In the genomic region with DNA sequence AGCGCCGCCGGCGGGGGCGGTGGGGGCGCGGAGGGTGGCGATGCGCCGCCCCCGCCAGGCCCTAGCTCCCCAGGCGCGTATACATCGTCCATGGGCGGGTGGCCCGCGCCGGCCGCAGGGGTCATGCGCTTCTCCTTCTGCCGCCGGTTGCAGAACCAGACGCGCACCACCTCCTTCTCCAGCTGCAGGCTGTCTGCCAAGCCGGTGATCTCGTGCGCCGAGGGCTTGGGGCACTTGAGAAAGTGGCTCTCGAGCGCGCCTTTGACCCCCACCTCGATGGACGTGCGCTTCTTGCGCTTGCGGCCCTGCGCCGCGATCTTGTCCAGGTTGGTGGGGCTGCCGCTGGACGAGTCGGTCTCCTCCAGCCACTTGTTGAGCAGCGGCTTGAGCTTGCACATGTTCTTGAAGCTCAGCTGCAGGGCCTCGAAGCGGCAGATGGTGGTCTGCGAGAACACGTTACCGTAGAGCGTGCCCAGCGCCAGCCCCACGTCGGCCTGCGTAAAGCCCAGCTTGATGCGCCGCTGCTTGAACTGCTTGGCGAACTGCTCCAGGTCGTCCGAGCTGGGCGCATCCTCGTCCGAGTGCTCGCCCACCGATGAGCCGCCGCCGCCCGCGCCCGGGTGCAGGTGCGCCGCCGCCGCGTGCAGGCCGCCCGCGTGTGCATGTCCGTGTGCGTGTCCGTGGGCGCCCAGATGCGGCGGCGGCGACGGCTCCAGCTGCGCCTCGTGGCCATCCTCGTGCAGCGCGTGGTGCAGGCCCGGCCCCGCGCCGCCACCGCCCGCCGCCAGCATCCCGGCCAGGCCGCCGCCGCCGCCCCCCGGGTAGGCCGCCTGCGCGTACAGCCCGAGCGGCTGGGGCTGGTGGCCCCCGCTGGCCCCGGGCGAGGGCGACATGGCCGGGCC, we compare ENCODE assay signal across 9 cellular contexts. TPM values are rescaled to one million over a fixed set of nuclear protein-coding genes. Genes with fewer than 3 reads are reported as not detected.
A peak's percentile ranks its signal among the peaks of the same experiment; 100 is the strongest.
DNase-seq lines count a peak whose midpoint lies in the region; ATAC-seq and TF ChIP-seq lines count a peak whose summit lies in the region.
"Had no signal": no experiment of that assay in that cellular context is flagged by ENCODE, and none has a peak within 500 bp of the region (broad histone marks: within the 10 kb centered on the region; RNA-seq: fewer than 3 reads in every experiment).

No MANE protein-coding gene starts in this region.

- ATAC-seq in GM18519 (IDR thresholded peaks at IDR 0.05; ENCODE audit: low FRiP score, unreplicated experiment) = no peak

- DNase-seq in breast epithelium (ENCODE audit: low spot score in 2 of 2) (no peak), MCF 10A (ENCODE audit: unreplicated experiment) (no peak), NCI-H524 (lab: John Stamatoyannopoulos, UW) (peak; percentile 54 to 75), endothelial cell (ENCODE audit: low spot score) (no peak), KG1 (lab: John Stamatoyannopoulos, UW) (no peak), Ammon's horn (ENCODE audit: low spot score) (no peak)

- H3K4me3 Mint-ChIP-seq in MCF 10A (ENCODE audit: unreplicated experiment) (no peak overlapping the region), endothelial cell (ENCODE audit: unreplicated experiment) (peak overlapping the region; percentile 47)

- BruUV-seq in MCF 10A (replicated peaks; lab: Mats Ljungman, UMichigan) = no TSS peak

- no peak overlapping the region for H3K27ac ChIP-seq in breast epithelium
- H3K27ac ChIP-seq in skin epidermis = peak overlapping the region in 10 of 21 experiments; percentile 7 to 79 (median 44)

- CTCF ChIA-PET in MCF 10A (lab: Yijun Ruan, JAX) = interaction anchor here (1.1 to 1.2 kb wide), 2 partner anchors 11 to 786 kb away, joined by 3 to 5 read pairs; no protein-coding TSS in a partner anchor

- H3K27ac Mint-ChIP-seq in MCF 10A (ENCODE audit: low read depth, unreplicated experiment) (no peak overlapping the region), endothelial cell (ENCODE audit: unreplicated experiment) (no peak overlapping the region)

- POLR2A ChIA-PET in MCF 10A (lab: Yijun Ruan, JAX) = no interaction called here

- peaks cover 12 to 38% of the 10 kb centered on the region in 2 donors for H3K27me3 ChIP-seq in breast epithelium

- H3K36me3 ChIP-seq in breast epithelium = no peaks in the 10 kb centered on the region

- H3K27me3 Mint-ChIP-seq in MCF 10A (ENCODE audit: insufficient read depth, unreplicated experiment) = peaks cover 35% of the 10 kb centered on the region
- H3K27me3 Mint-ChIP-seq in endothelial cell (ENCODE audit: unreplicated experiment) = peaks cover 9% of the 10 kb centered on the region

- H3K9me3 Mint-ChIP-seq in MCF 10A (ENCODE audit: unreplicated experiment) = no peaks in the 10 kb centered on the region
- no peaks in the 10 kb centered on the region for H3K9me3 Mint-ChIP-seq in endothelial cell (ENCODE audit: unreplicated experiment)

- H3K4me1 Mint-ChIP-seq in MCF 10A (ENCODE audit: insufficient read depth, unreplicated experiment) = no peaks in the 10 kb centered on the region
- H3K4me1 Mint-ChIP-seq in endothelial cell (ENCODE audit: unreplicated experiment) = peaks cover 33% of the 10 kb centered on the region

- H3K4me3 ChIP-seq in breast epithelium (peak overlapping the region in 2 of 3 donors; percentile 63 to 70), skin epidermis (peak overlapping the region; percentile 22 to 72 (median 40))
- H3K4me3 ChIP-seq: mucosa of descending colon had no signal

- H3K4me1 ChIP-seq in breast epithelium = peaks cover 3 to 4% of the 10 kb centered on the region in 2 donors

- H3K36me3 Mint-ChIP-seq in MCF 10A (ENCODE audit: insufficient read depth, unreplicated experiment) (no peaks in the 10 kb centered on the region), endothelial cell (ENCODE audit: low read depth, unreplicated experiment) (no peaks in the 10 kb centered on the region)

- TF ChIP-seq CTCF in breast epithelium (IDR thresholded peaks at IDR 0.05) = no peak
- no peak for TF ChIP-seq CTCF in MCF 10A (IDR thresholded peaks at IDR 0.05; ENCODE audit: unreplicated experiment)
- no peak for TF ChIP-seq CTCF in endothelial cell (IDR thresholded peaks at IDR 0.05; ENCODE audit: unreplicated experiment)

- no peak for TF ChIP-seq POLR2A in breast epithelium (IDR thresholded peaks at IDR 0.05)

- no peaks in the 10 kb centered on the region for H3K9me3 ChIP-seq in breast epithelium
- H3K9me3 ChIP-seq: mucosa of descending colon had no signal

- intact Hi-C loops in breast epithelium (cut with DNase I; ENCODE audit: low total_unique reads) = no loop called here
- intact Hi-C loops in MCF 10A (cut with micrococcal nuclease) = loop anchor here (5.0 kb wide), 1 partner anchor 107 kb away; no protein-coding TSS in a partner anchor

RNA-seq across cellular contexts. Expression of a gene that starts 0.9 kb away (rescaled TPM):
- total RNA-seq in breast epithelium (under 1 TPM in 1 of 3 donors, not detected in 2; 0.29 TPM), MCF 10A (2022) (0.14 TPM in 1 of 2 replicates, not detected in the other), endothelial cell (ENCODE audit: unreplicated experiment) (1.2 TPM)
- total RNA-seq: mucosa of descending colon had no signal

RNA-seq across cellular contexts. Expression of a gene that starts 33.1 kb away (rescaled TPM):
- 10 to 100 TPM; 22.6 to 29.2 (median 25.6) TPM for total RNA-seq in breast epithelium
- 66.5 and 70.3 TPM in 2 replicates for total RNA-seq in MCF 10A (2022)
- total RNA-seq in endothelial cell (ENCODE audit: unreplicated experiment) = 44.7 TPM

RNA-seq across cellular contexts. Expression of a gene that starts 40.4 kb away (rescaled TPM):
- 10 to 100 TPM; 11.8 to 22.6 (median 21.4) TPM for total RNA-seq in breast epithelium
- total RNA-seq in MCF 10A (2022) = 13.5 and 18.8 TPM in 2 replicates
- total RNA-seq in endothelial cell (ENCODE audit: unreplicated experiment) = 142 TPM

RNA-seq across cellular contexts. Expression of a gene that starts 55.9 kb away (rescaled TPM):
- total RNA-seq in breast epithelium (10 to 100 TPM; 51.8 to 61.8 (median 54.4) TPM), MCF 10A (2022) (55.6 and 61.7 TPM in 2 replicates), endothelial cell (ENCODE audit: unreplicated experiment) (59.2 TPM)

Comparison
In these comparisons a context has a peak if more than half of its experiments do, and no peak if none do; other contexts are left out.
1. DNase-seq: peak in NCI-H524 (2 of 2); none in breast epithelium (0 of 2), MCF 10A (single experiment), endothelial cell (single experiment), KG1 (single experiment) and Ammon's horn (single experiment).